Comparison of ENCODE assay signal across 26 cellular contexts in the genomic region with DNA sequence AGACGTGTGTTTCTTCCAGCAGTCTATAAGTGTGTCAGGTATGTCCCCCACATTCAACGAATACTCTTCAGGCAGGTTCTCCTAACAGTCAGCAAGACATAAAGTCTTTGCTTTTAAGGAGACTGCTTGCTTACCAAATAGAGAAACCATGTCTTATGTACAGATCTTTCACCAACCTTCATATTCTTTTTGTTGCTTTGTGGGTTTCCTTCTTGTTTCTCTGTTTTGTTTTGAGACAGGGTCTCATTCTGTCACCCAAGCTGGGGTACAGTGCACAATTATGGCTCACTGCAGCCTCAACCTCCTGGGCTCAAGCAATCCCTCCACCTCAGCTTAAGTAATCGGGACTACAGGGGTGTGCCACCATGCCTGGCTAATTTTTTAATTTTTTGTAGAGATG.
A peak's percentile ranks its signal among the peaks of the same experiment; 100 is the strongest.
DNase-seq lines count a peak whose midpoint lies in the region; ATAC-seq lines count a peak whose summit lies in the region.
"Had no signal": no experiment of that assay in that cellular context is flagged by ENCODE, and none has a peak within 500 bp of the region (broad histone marks: within the 10 kb centered on the region; RNA-seq: fewer than 3 reads in every experiment).

No MANE protein-coding gene starts in this region.

- no peaks in the 10 kb centered on the region for H3K9me3 Mint-ChIP-seq in stimulated activated naive CD8-positive, alpha-beta T cell treated with anti-CD3 and anti-CD28 coated beads, Interleukin-15, amount 100 ng/mL, for 72 hours
- no peaks in the 10 kb centered on the region for H3K9me3 Mint-ChIP-seq in effector memory CD8-positive, alpha-beta T cell
- H3K9me3 Mint-ChIP-seq: CD8-positive, alpha-beta memory T cell; H9; HFFc6 had no signal

- peak overlapping the region; percentile 0 to 2 for H3K27ac Mint-ChIP-seq in stimulated activated naive CD8-positive, alpha-beta T cell treated with anti-CD3 and anti-CD28 coated beads, Interleukin-15, amount 100 ng/mL, for 72 hours
- peak overlapping the region; percentile 12 to 66 for H3K27ac Mint-ChIP-seq in effector memory CD8-positive, alpha-beta T cell
- H3K27ac Mint-ChIP-seq: H9, HFFc6 had no signal

- H3K36me3 Mint-ChIP-seq in effector memory CD8-positive, alpha-beta T cell (ENCODE audit: insufficient read depth), result peaks cover 10% of the 10 kb centered on the region

- no peaks in the 10 kb centered on the region for H3K27me3 Mint-ChIP-seq in stimulated activated naive CD8-positive, alpha-beta T cell treated with anti-CD3 and anti-CD28 coated beads, Interleukin-15, amount 100 ng/mL, for 72 hours
- no peaks in the 10 kb centered on the region for H3K27me3 Mint-ChIP-seq in effector memory CD8-positive, alpha-beta T cell
- H3K27me3 Mint-ChIP-seq: CD8-positive, alpha-beta memory T cell had no signal

- H3K4me3 Mint-ChIP-seq in stimulated activated naive CD8-positive, alpha-beta T cell treated with anti-CD3 and anti-CD28 coated beads, Interleukin-15, amount 100 ng/mL, for 72 hours, result no peak overlapping the region
- no peak overlapping the region for H3K4me3 Mint-ChIP-seq in effector memory CD8-positive, alpha-beta T cell
- H3K4me3 Mint-ChIP-seq: CD8-positive, alpha-beta memory T cell; H9; HFFc6 had no signal

- ATAC-seq in stimulated activated naive CD8-positive, alpha-beta T cell treated with anti-CD3 and anti-CD28 coated beads, Interleukin-15, amount 100 ng/mL, for 72 hours, result no peak
- no peak for ATAC-seq in stimulated activated naive CD8-positive, alpha-beta T cell treated with anti-CD3 and anti-CD28 coated beads, Interleukin-15, Interleukin-2, amounts not matched to agents 100 U/mL and 50 U/mL, for 24 hours
- peak; percentile 35 for ATAC-seq in HG03045 (IDR thresholded peaks at IDR 0.05; ENCODE audit: unreplicated experiment)
- no peak for ATAC-seq in effector memory CD8-positive, alpha-beta T cell (replicated peaks)
- ATAC-seq in GM21737 (IDR thresholded peaks at IDR 0.05; ENCODE audit: unreplicated experiment), result no peak
- ATAC-seq: Right ventricle myocardium inferior had no signal

- no peak for DNase-seq in stimulated activated naive CD8-positive, alpha-beta T cell treated with anti-CD3 and anti-CD28 coated beads, Interleukin-15, amount 100 ng/mL, for 72 hours
- DNase-seq in stimulated activated naive CD8-positive, alpha-beta T cell treated with anti-CD3 and anti-CD28 coated beads, Interleukin-15, Interleukin-2, amounts not matched to agents 100 U/mL and 50 U/mL, for 24 hours, result no peak
- DNase-seq in effector memory CD8-positive, alpha-beta T cell, result no peak
- DNase-seq in NCI-H1417 treated with DMSO at 0.1 percent for 48 hours (lab: John Stamatoyannopoulos, UW) (no peak), NCI-H2081 (lab: John Stamatoyannopoulos, UW) (no peak), activated T-cell treated with anti-CD3 and anti-CD28 coated beads for 4 hours (no peak)
- DNase-seq: 8988T; AML-193; C1 segment of cervical spinal cord; Calu3; CD8-positive, alpha-beta memory T cell; DMS153; H9; HFFc6; Karpas-422; MG63; NCI-H1417; NCI-H187; NCI-H2107; NCI-H446 treated with DMSO at 0.1 percent for 48 hours; NCI-H526 treated with DMSO at 0.1 percent for 48 hours; OCI-M1; T-helper 1 cell had no signal

- peaks cover 32% of the 10 kb centered on the region for H3K4me1 Mint-ChIP-seq in stimulated activated naive CD8-positive, alpha-beta T cell treated with anti-CD3 and anti-CD28 coated beads, Interleukin-15, amount 100 ng/mL, for 72 hours
- H3K4me1 Mint-ChIP-seq in effector memory CD8-positive, alpha-beta T cell (ENCODE audit: low read depth in 2 of 2), result peaks cover 21 to 44% of the 10 kb centered on the region in 2 donors
